Comparison of ENCODE assay signal across 11 cellular contexts in the genomic region with DNA sequence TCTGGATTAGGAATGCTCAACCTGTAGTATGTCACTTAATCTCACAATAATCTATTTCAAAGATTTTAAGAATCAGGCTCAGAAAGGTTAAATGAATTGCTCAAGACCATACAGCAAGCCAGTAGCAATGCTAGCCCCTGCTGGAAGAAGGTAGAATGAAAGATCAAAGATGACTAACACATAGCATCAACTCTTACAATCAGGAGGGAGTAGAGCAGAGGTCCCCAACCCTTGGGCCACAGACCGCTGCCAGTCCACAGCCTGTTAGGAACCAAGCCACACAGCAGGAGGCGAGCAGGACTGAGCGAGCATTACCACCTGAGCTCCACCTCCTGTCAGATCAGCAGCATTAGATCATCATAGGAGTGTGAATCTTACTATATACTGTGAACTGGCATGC. TPM values are rescaled to one million over a fixed set of nuclear protein-coding genes. Genes with fewer than 3 reads are reported as not detected.
A peak's percentile ranks its signal among the peaks of the same experiment; 100 is the strongest.
DNase-seq lines count a peak whose midpoint lies in the region; ATAC-seq and TF ChIP-seq lines count a peak whose summit lies in the region.
"Had no signal": no experiment of that assay in that cellular context is flagged by ENCODE, and none has a peak within 500 bp of the region (broad histone marks: within the 10 kb centered on the region; RNA-seq: fewer than 3 reads in every experiment).

No MANE protein-coding gene starts in this region.

- CTCF ChIA-PET in activated B cell treated with CpG ODN at 0.5 μM for 24 hours (lab: Charles Lee): interaction anchor here (1.2 to 1.8 kb wide), 2 partner anchors 189 to 231 kb away, joined by 3 to 7 read pairs; no protein-coding TSS in a partner anchor

- no peaks in the 10 kb centered on the region for H3K9me3 Mint-ChIP-seq in activated B cell treated with CpG ODN at 0.5 μM for 24 hours

- TF ChIP-seq CTCF in C4-2B (conservative IDR thresholded peaks at IDR 0.05) (peak; percentile 40), activated B cell treated with CpG ODN at 0.5 μM for 24 hours (IDR thresholded peaks at IDR 0.05) (no peak)

- no peaks in the 10 kb centered on the region for H3K36me3 Mint-ChIP-seq in activated B cell treated with CpG ODN at 0.5 μM for 24 hours (ENCODE audit: low read depth)

- intact Hi-C loops in activated B cell treated with CpG ODN at 0.5 μM for 24 hours (cut with micrococcal nuclease): loop anchor here (2.0 to 10.0 kb wide), 3 partner anchors 275 to 369 kb away; a partner anchor contains a TSS

- H3K4me1 Mint-ChIP-seq in activated B cell treated with CpG ODN at 0.5 μM for 24 hours: peaks cover 22% of the 10 kb centered on the region

- ATAC-seq in activated B cell treated with CpG ODN at 0.5 μM for 24 hours (ENCODE audit: low read depth) (no peak), HG03521 (IDR thresholded peaks at IDR 0.05; ENCODE audit: unreplicated experiment) (no peak), HG03457 (IDR thresholded peaks at IDR 0.05; ENCODE audit: unreplicated experiment) (no peak), GM21529 (IDR thresholded peaks at IDR 0.05; ENCODE audit: unreplicated experiment) (no peak)
- ATAC-seq: psoas muscle had no signal

- peak overlapping the region; percentile 41 for H3K27ac Mint-ChIP-seq in activated B cell treated with CpG ODN at 0.5 μM for 24 hours
- H3K27ac Mint-ChIP-seq: activated naive CD8-positive, alpha-beta T cell had no signal

- no peaks in the 10 kb centered on the region for H3K27me3 Mint-ChIP-seq in activated B cell treated with CpG ODN at 0.5 μM for 24 hours

- DNase-seq in HCEC 1CT (peak; percentile 14), activated B cell treated with CpG ODN at 0.5 μM for 24 hours (no peak), kidney tubule cell (ENCODE audit: low spot score) (peak; percentile 39)
- no peak for DNase-seq in activated CD4-positive, alpha-beta T cell treated with anti-CD3 and anti-CD28 coated beads for 1 hour
- DNase-seq: NCI-H1092 treated with DMSO at 0.1 percent for 48 hours, psoas muscle had no signal

- no peak overlapping the region for H3K27ac ChIP-seq in C4-2B
- H3K27ac ChIP-seq: psoas muscle had no signal

- POLR2A ChIA-PET in activated B cell treated with CpG ODN at 0.5 μM for 24 hours (lab: Charles Lee): interaction anchor here (2.8 to 3.0 kb wide), 2 partner anchors 8 to 194 kb away, joined by 24 to 45 read pairs; a partner anchor contains a TSS

- no peak overlapping the region for H3K4me3 Mint-ChIP-seq in activated B cell treated with CpG ODN at 0.5 μM for 24 hours
- H3K4me3 Mint-ChIP-seq: activated naive CD8-positive, alpha-beta T cell had no signal

RNA-seq across cellular contexts. Expression of a gene that starts 15.5 kb away (rescaled TPM):
- total RNA-seq in activated B cell treated with CpG ODN at 0.5 μM for 24 hours: 12.6 and 15.7 TPM in 2 replicates

Comparison
In these comparisons a context has a peak if more than half of its experiments do, and no peak if none do; other contexts are left out.
1. DNase-seq: peak in HCEC 1CT (single experiment) and kidney tubule cell (single experiment); none in activated B cell treated with CpG ODN at 0.5 μM for 24 hours (single experiment) and activated CD4-positive, alpha-beta T cell treated with anti-CD3 and anti-CD28 coated beads for 1 hour (single experiment).